13 cellular contexts compared by ENCODE assay signal in genomic region chr3:124266517-124266916, GRCh38.
A peak's percentile ranks its signal among the peaks of the same experiment; 100 is the strongest.
DNase-seq lines count a peak whose midpoint lies in the region; ATAC-seq and TF ChIP-seq lines count a peak whose summit lies in the region.
"Had no signal": no experiment of that assay in that cellular context is flagged by ENCODE, and none has a peak within 500 bp of the region (broad histone marks: within the 10 kb centered on the region; RNA-seq: fewer than 3 reads in every experiment).

No MANE protein-coding gene starts in this region.

- intact Hi-C loops in gastrocnemius medialis (cut with DNase I; ENCODE audit: low total_unique reads), result no loop called here

- H3K4me1 ChIP-seq in gastrocnemius medialis, result peaks cover 13 to 33% of the 10 kb centered on the region in 2 donors

- no peaks in the 10 kb centered on the region for H3K27me3 ChIP-seq in gastrocnemius medialis
- H3K27me3 ChIP-seq: breast epithelium, upper lobe of left lung had no signal

- H3K4me3 ChIP-seq in gastrocnemius medialis, result no peak overlapping the region
- H3K4me3 ChIP-seq: breast epithelium, lung, upper lobe of left lung had no signal

- H3K9me3 ChIP-seq in gastrocnemius medialis, result no peaks in the 10 kb centered on the region
- H3K9me3 ChIP-seq: breast epithelium, upper lobe of left lung had no signal

- DNase-seq in NCI-H2171 treated with DMSO at 0.1 percent for 48 hours (lab: John Stamatoyannopoulos, UW), result peak; percentile 48
- DNase-seq in NCI-H2171 (lab: John Stamatoyannopoulos, UW), result no peak
- peak; percentile 80 for DNase-seq in NCI-H2227 (lab: John Stamatoyannopoulos, UW; ENCODE audit: unreplicated experiment)
- DNase-seq in ecto neural progenitor cell (ENCODE audit: low spot score), result peak; percentile 71
- no peak for DNase-seq in gastrocnemius medialis
- DNase-seq in stimulated activated CD4-positive, alpha-beta T cell treated with anti-CD3 and anti-CD28 coated beads, Interleukin-4, amount 100 ng/mL, for 1 hour, result no peak
- DNase-seq in KG1 (lab: John Stamatoyannopoulos, UW), result no peak
- DNase-seq: GF-D8, T-helper 9 cell, upper lobe of left lung had no signal

- H3K27ac ChIP-seq in gastrocnemius medialis, result peak overlapping the region; percentile 10 to 66 (median 30)

- TF ChIP-seq POLR2A in gastrocnemius medialis (IDR thresholded peaks at IDR 0.05), result no peak

- in situ Hi-C loops in gastrocnemius medialis (cut with MboI; ENCODE audit: low sequenced_read_pairs in 4 of 4), result no loop called here

- H3K36me3 ChIP-seq in gastrocnemius medialis, result no peaks in the 10 kb centered on the region
- H3K36me3 ChIP-seq: breast epithelium, upper lobe of left lung had no signal

- no peak for TF ChIP-seq CTCF in gastrocnemius medialis (IDR thresholded peaks at IDR 0.05 in 4 of 5, conservative IDR thresholded peaks at IDR 0.05 in 1 of 5)

- ATAC-seq in gastrocnemius medialis (peak; percentile 55 to 77), GM21528 (IDR thresholded peaks at IDR 0.05; ENCODE audit: low FRiP score, unreplicated experiment) (no peak)

Comparison
In these comparisons a context has a peak if more than half of its experiments do, and no peak if none do; other contexts are left out.
1. DNase-seq: peak in NCI-H2171 treated with DMSO at 0.1 percent for 48 hours (single experiment), NCI-H2227 (single experiment) and ecto neural progenitor cell (single experiment); none in NCI-H2171 (single experiment), gastrocnemius medialis (0 of 2), stimulated activated CD4-positive, alpha-beta T cell treated with anti-CD3 and anti-CD28 coated beads, Interleukin-4, amount 100 ng/mL, for 1 hour (single experiment) and KG1 (single experiment).